8 cellular contexts compared by ENCODE assay signal in the genomic region with DNA sequence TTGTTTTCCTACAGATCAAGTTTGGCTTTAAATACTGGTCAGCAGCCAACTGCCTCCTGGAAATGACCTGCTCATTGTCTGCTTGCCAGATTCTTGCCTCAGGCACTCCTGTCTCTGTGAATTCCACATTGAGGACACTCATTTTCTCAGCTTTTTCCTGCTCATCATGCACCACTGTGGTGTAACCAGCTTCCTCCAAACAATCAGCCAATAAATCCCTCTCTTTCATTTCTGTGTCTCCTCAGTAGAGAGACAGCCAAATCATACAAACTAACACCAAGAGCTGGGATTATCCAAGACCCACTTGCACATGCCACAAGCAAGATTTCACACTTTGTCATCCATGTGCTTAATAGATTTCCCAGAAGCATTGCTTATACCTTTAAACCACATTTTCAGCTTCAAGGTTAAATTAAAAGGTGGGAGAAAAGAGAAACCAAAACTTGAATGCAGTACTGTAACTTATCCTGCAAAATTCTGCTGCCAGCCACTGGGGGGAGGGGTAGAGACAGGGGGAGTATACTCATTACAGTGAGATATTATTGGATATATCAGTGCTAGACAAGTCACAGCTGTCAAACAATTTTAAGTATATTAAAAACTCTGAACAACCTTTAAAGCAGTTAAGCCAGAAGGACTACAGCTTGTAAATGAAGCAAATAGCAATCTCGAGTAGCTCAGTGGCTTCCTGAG.
DNase-seq lines count a peak whose midpoint lies in the region; ATAC-seq and TF ChIP-seq lines count a peak whose summit lies in the region.

No MANE protein-coding gene starts in this region.

- no peaks in the 10 kb centered on the region for H3K36me3 ChIP-seq in HAP-1 (replicated peaks)
- no peaks in the 10 kb centered on the region for H3K36me3 ChIP-seq in PC-9 (ENCODE audit: low read depth)
- H3K36me3 ChIP-seq in mammary epithelial cell (ENCODE audit: insufficient read depth, low read length): no peaks in the 10 kb centered on the region

- no peaks in the 10 kb centered on the region; the same call in 1 of the 2 replicates for H4K20me1 ChIP-seq in PC-9 (ENCODE audit: insufficient read depth)
- no peaks in the 10 kb centered on the region for H4K20me1 ChIP-seq in mammary epithelial cell (ENCODE audit: insufficient read depth, low read length)

- H3K9me3 Mint-ChIP-seq in Calu3 (ENCODE audit: low read depth, unreplicated experiment): no peaks in the 10 kb centered on the region

- peak overlapping the region; percentile 61 for H3K27ac Mint-ChIP-seq in Calu3 (ENCODE audit: unreplicated experiment)

- H3K27me3 Mint-ChIP-seq in Calu3 (ENCODE audit: unreplicated experiment): no peaks in the 10 kb centered on the region

- peaks cover 42% of the 10 kb centered on the region for H3K4me1 Mint-ChIP-seq in Calu3 (ENCODE audit: low read depth, unreplicated experiment)

- peak; percentile 67 for DNase-seq in Calu3
- DNase-seq in HAP-1 (ENCODE audit: low spot score in 2 of 2): peak; percentile 50 to 58
- DNase-seq in PC-9: peak; percentile 91 to 96
- DNase-seq in mammary epithelial cell: peak; percentile 95
- peak; percentile 82 for DNase-seq in left lobe of liver (ENCODE audit: low spot score)
- DNase-seq in stimulated activated naive CD4-positive, alpha-beta T cell treated with Interleukin-2 at 50 U/mL for 16 hours (lab: John Stamatoyannopoulos, UW): peak; percentile 1
- no peak for DNase-seq in NCI-H345 (lab: John Stamatoyannopoulos, UW)
- no peak for DNase-seq in activated gamma-delta T cell (lab: John Stamatoyannopoulos, UW)

- peaks cover 5% of the 10 kb centered on the region for H3K36me3 Mint-ChIP-seq in Calu3 (ENCODE audit: insufficient read depth, unreplicated experiment)

- H3K79me2 ChIP-seq in PC-9 (ENCODE audit: low read depth): peaks cover 72% of the 10 kb centered on the region
- peaks cover 79% of the 10 kb centered on the region for H3K79me2 ChIP-seq in mammary epithelial cell (ENCODE audit: insufficient read depth, low read length)

- H3K27me3 ChIP-seq in HAP-1 (ENCODE audit: low read depth) (no peaks in the 10 kb centered on the region), PC-9 (ENCODE audit: insufficient read depth, low read depth) (no peaks in the 10 kb centered on the region), mammary epithelial cell (ENCODE audit: insufficient read depth, low read length) (no peaks in the 10 kb centered on the region)

- H3K4me3 ChIP-seq in HAP-1 (no peak overlapping the region), PC-9 (peak overlapping the region; percentile 53; the same call in 1 of the 2 replicates), mammary epithelial cell (replicated peaks in 1 of 3; ENCODE audit: insufficient read depth in 1 of 3, low read depth in 2 of 3, low read length in 3 of 3) (peak overlapping the region in 2 of 3 experiments; percentile 12 to 36)

- dilution Hi-C loops in mammary epithelial cell (cut with HindIII; ENCODE audit: low sequenced_read_pairs): loop anchor here (5.0 kb wide), 1 partner anchor 64 kb away; no protein-coding TSS in a partner anchor

- TF ChIP-seq CTCF in Calu3 (IDR thresholded peaks at IDR 0.05; ENCODE audit: unreplicated experiment) (no peak), PC-9 (conservative IDR thresholded peaks at IDR 0.05) (peak; percentile 39; the same call in 1 of the 2 replicates), mammary epithelial cell (conservative IDR thresholded peaks at IDR 0.05 in 1 of 2, IDR thresholded peaks at IDR 0.05 in 1 of 2; ENCODE audit: extremely low read depth in 1 of 2, insufficient read depth in 1 of 2, low read depth in 1 of 2, low read length in 2 of 2) (peak in 1 of 2 donors; percentile 18)

- WGBS in mammary epithelial cell (ENCODE audit: low coverage, missing lambda C conversion rate): 100% methylated on average over 1 of the region's 1 CpG

- H3K4me1 ChIP-seq in HAP-1 (peaks cover 8% of the 10 kb centered on the region), PC-9 (replicated peaks; ENCODE audit: insufficient read depth) (peaks cover 37% of the 10 kb centered on the region), mammary epithelial cell (ENCODE audit: insufficient read depth, low read length) (peaks cover 13% of the 10 kb centered on the region)

- peaks cover 25% of the 10 kb centered on the region for H3F3A ChIP-seq in PC-9 (ENCODE audit: insufficient read depth, low read depth)

- no peak overlapping the region for H3K9ac ChIP-seq in mammary epithelial cell (ENCODE audit: insufficient read depth, low read length)

- intact Hi-C loops in Calu3 (cut with micrococcal nuclease; ENCODE audit: unreplicated experiment) (loop anchor here (5.0 kb wide), 1 partner anchor 34 kb away; no protein-coding TSS in a partner anchor), PC-9 (cut with micrococcal nuclease; ENCODE audit: unreplicated experiment) (loop anchor here (1.0 kb wide), 3 partner anchors 33 to 203 kb away; a partner anchor contains a TSS), mammary epithelial cell (cut with micrococcal nuclease) (loop anchor here (5.0 kb wide), 1 partner anchor 104 kb away; a partner anchor contains a TSS)

- peak; percentile 66 for ATAC-seq in left lobe of liver

- no peaks in the 10 kb centered on the region for H3K9me3 ChIP-seq in HAP-1
- no peaks in the 10 kb centered on the region for H3K9me3 ChIP-seq in PC-9 (ENCODE audit: insufficient read depth, low read depth)
- H3K9me3 ChIP-seq in mammary epithelial cell (replicated peaks; ENCODE audit: insufficient read depth, low read length): no peaks in the 10 kb centered on the region

- no TSS peak for BruUV-seq in Calu3 (replicated peaks; lab: Mats Ljungman, UMichigan)
- BruUV-seq in PC-9 (replicated peaks; lab: Mats Ljungman, UMichigan): no TSS peak
- BruUV-seq in mammary epithelial cell (replicated peaks; lab: Mats Ljungman, UMichigan): no TSS peak

- in situ Hi-C loops in HAP-1 (cut with MboI; ENCODE audit: low sequenced_read_pairs): no loop called here
- in situ Hi-C loops in mammary epithelial cell (cut with MboI; ENCODE audit: low sequenced_read_pairs in 2 of 2): no loop called here

- H3K4me2 ChIP-seq in PC-9 (peak overlapping the region; percentile 89), mammary epithelial cell (ENCODE audit: insufficient read depth, low read depth, low read length) (peak overlapping the region; percentile 72)

- H3K27ac ChIP-seq in PC-9 (peak overlapping the region; percentile 79), mammary epithelial cell (ENCODE audit: insufficient read depth, low read depth, low read length) (peak overlapping the region; percentile 48)

- H2AFZ ChIP-seq in PC-9 (no peak overlapping the region), mammary epithelial cell (ENCODE audit: low read depth, low read length) (no peak overlapping the region)

- peak overlapping the region; percentile 16 for H3K4me3 Mint-ChIP-seq in Calu3 (ENCODE audit: low read depth, unreplicated experiment)

- CTCF ChIA-PET in Calu3 (lab: Charles Lee): interaction anchor here (0.6 to 1.1 kb wide), 4 partner anchors 30 to 171 kb away, joined by 3 read pairs; no protein-coding TSS in a partner anchor
- CTCF ChIA-PET in PC-9 (lab: Charles Lee): interaction anchor here (0.6 to 0.7 kb wide), 2 partner anchors 105 to 950 kb away, joined by 3 to 5 read pairs; a partner anchor contains a TSS
- CTCF ChIA-PET in mammary epithelial cell (lab: Charles Lee; ENCODE audit: low non-redundant PET): no interaction called here

- no peaks in the 10 kb centered on the region for H3K9me2 ChIP-seq in PC-9 (ENCODE audit: insufficient read depth)

- POLR2A ChIA-PET in PC-9 (lab: Charles Lee; ENCODE audit: unreplicated experiment): interaction anchor here (0.5 to 0.7 kb wide), 7 partner anchors 12 to 1612 kb away, joined by 3 to 7 read pairs (median 7); no protein-coding TSS in a partner anchor

Comparison
In these comparisons a context has a peak if more than half of its experiments do, and no peak if none do; other contexts are left out.
1. DNase-seq: peak in Calu3 (single experiment), HAP-1 (2 of 2), PC-9 (2 of 2), mammary epithelial cell (single experiment), left lobe of liver (single experiment) and stimulated activated naive CD4-positive, alpha-beta T cell treated with Interleukin-2 at 50 U/mL for 16 hours (single experiment); none in NCI-H345 (single experiment) and activated gamma-delta T cell (single experiment).